32 cellular contexts compared by ENCODE assay signal in genomic region chr4:185644408-185644807, GRCh38.
"Had no signal": no experiment of that assay in that cellular context is flagged by ENCODE, and none has a peak within 500 bp of the region (broad histone marks: within the 10 kb centered on the region; RNA-seq: fewer than 3 reads in every experiment).

No MANE protein-coding gene starts in this region.

- H3K27ac ChIP-seq: body of pancreas, brain microvascular endothelial cell, breast epithelium, VCaP had no signal

- H3K36me3 ChIP-seq: breast epithelium had no signal

- ATAC-seq: activated CD8-positive, alpha-beta T cell treated with anti-CD3 and anti-CD28 coated beads for 36 hours; activated naive CD4-positive, alpha-beta T cell treated with anti-CD3 and anti-CD28 coated beads, Interleukin-2, amount 50 U/mL, for 72 hours; activated T-cell treated with anti-CD3 and anti-CD28 coated beads, Interleukin-2, amount 50 U/mL, for 4 hours; activated T-cell treated with anti-CD3 and anti-CD28 coated beads, Interleukin-2, amount 50 U/mL, for 72 hours; activated T-helper 17 cell treated with anti-CD3 and anti-CD28 coated beads, Interleukin-2, amount 50 U/mL, for 72 hours; body of pancreas had no signal

- H3K9me3 ChIP-seq: adrenal gland, body of pancreas, breast epithelium had no signal

- DNase-seq: activated B cell treated with CpG ODN at 0.5 μM for 24 hours; activated CD4-positive, alpha-beta memory T cell treated with anti-CD3 and anti-CD28 coated beads for 36 hours; activated CD4-positive, alpha-beta T cell treated with anti-CD3 and anti-CD28 coated beads for 4 hours; activated CD4-positive, alpha-beta T cell treated with anti-CD3 and anti-CD28 coated beads, Interleukin-2, amount 10 ng/mL, durations not matched to agents 24 days and 14 days; activated CD4-positive, alpha-beta T cell treated with anti-CD3 and anti-CD28 coated beads, Interleukin-2, amount 50 U/mL, for 1 hour; activated CD4-positive, alpha-beta T cell treated with anti-CD3 and anti-CD28 coated beads, Interleukin-2, amount 50 U/mL, for 4 hours; activated CD4-positive, CD25-positive, alpha-beta regulatory T cell treated with anti-CD3 and anti-CD28 coated beads, Interleukin-2, amount 50 U/mL, for 72 hours; activated CD8-positive, alpha-beta memory T cell treated with anti-CD3 and anti-CD28 coated beads, Interleukin-2, amount 50 U/mL, for 4 hours; activated CD8-positive, alpha-beta T cell treated with anti-CD3 and anti-CD28 coated beads for 36 hours; activated effector memory CD4-positive, alpha-beta T cell treated with anti-CD3 and anti-CD28 coated beads, Interleukin-2, amount 50 U/mL, for 16 hours; activated gamma-delta T cell treated with Interleukin-2 at 50 U/mL for 16 hours; activated naive CD4-positive, alpha-beta T cell; activated naive CD4-positive, alpha-beta T cell treated with anti-CD3 and anti-CD28 coated beads for 36 hours; activated naive CD4-positive, alpha-beta T cell treated with anti-CD3 and anti-CD28 coated beads, Interleukin-2, amount 50 U/mL, for 16 hours; activated naive CD8-positive, alpha-beta T cell treated with anti-CD3 and anti-CD28 coated beads for 36 hours; activated T-cell treated with anti-CD3 and anti-CD28 coated beads for 4 hours; activated T-cell treated with anti-CD3 and anti-CD28 coated beads, Interleukin-2, amount 50 U/mL, for 1 hour; activated T-cell treated with anti-CD3 and anti-CD28 coated beads, Interleukin-2, amount 50 U/mL, for 4 hours; activated T-cell treated with anti-CD3 and anti-CD28 coated beads, Interleukin-2, amount 50 U/mL, for 72 hours; adrenal gland; amniotic stem cell; aorta; body of pancreas; brain microvascular endothelial cell; caudate nucleus; T-helper 1 cell; T-helper 2 cell; T-helper 9 cell had no signal

- H3K4me1 ChIP-seq: breast epithelium had no signal

- H3K4me3 ChIP-seq: adrenal gland, body of pancreas, breast epithelium had no signal

- H3K27me3 ChIP-seq: adrenal gland, body of pancreas, brain microvascular endothelial cell, breast epithelium had no signal
